In genomic region chr10:21031232-21031790, GRCh38 we compare ENCODE assay signal across 29 cellular contexts.
"Had no signal": no experiment of that assay in that cellular context is flagged by ENCODE, and none has a peak within 500 bp of the region (broad histone marks: within the 10 kb centered on the region; RNA-seq: fewer than 3 reads in every experiment).

No MANE protein-coding gene starts in this region.

- H3K9me3 Mint-ChIP-seq: activated T-helper 1 cell treated with anti-CD3 and anti-CD28 coated beads, Interleukin-12 subunit alpha, Interleukin-12 subunit beta, Interleukin-2, Interleukin-4 antibody, amounts not matched to agents 30 ng/mL and 10 ng/mL and 1 ng/mL, durations not matched to agents 14 hours and 24 hours and 36 hours had no signal

- H3K4me3 Mint-ChIP-seq: activated CD8-positive, alpha-beta memory T cell treated with anti-CD3 and anti-CD28 coated beads, Interleukin-2, amount 10 ng/mL, durations not matched to agents 7 days and 5 days; activated naive CD8-positive, alpha-beta T cell treated with anti-CD3 and anti-CD28 coated beads, Interleukin-2, amount 50 U/mL, for 24 hours; activated T-cell treated with anti-CD3 and anti-CD28 coated beads, Interleukin-2, amount 50 U/mL, for 24 hours; activated T-helper 1 cell treated with anti-CD3 and anti-CD28 coated beads, Interleukin-12 subunit alpha, Interleukin-12 subunit beta, Interleukin-2, Interleukin-4 antibody, amounts not matched to agents 30 ng/mL and 10 ng/mL and 1 ng/mL, durations not matched to agents 14 hours and 24 hours and 36 hours; central memory CD8-positive, alpha-beta T cell had no signal

- DNase-seq: activated CD4-positive, alpha-beta T cell treated with anti-CD3 and anti-CD28 coated beads for 48 hours; activated CD4-positive, alpha-beta T cell treated with anti-CD3 and anti-CD28 coated beads, Interleukin-2, amount 50 U/mL, for 48 hours; activated CD8-positive, alpha-beta memory T cell treated with anti-CD3 and anti-CD28 coated beads, Interleukin-2, amount 10 ng/mL, durations not matched to agents 7 days and 5 days; activated effector memory CD4-positive, alpha-beta T cell treated with Interleukin-2 at 50 U/mL for 16 hours; activated naive CD4-positive, alpha-beta T cell; activated naive CD8-positive, alpha-beta T cell treated with anti-CD3 and anti-CD28 coated beads, Interleukin-2, amount 50 U/mL, for 24 hours; activated T-cell treated with anti-CD3 and anti-CD28 coated beads, Interleukin-2, amount 50 U/mL, for 24 hours; amniotic stem cell; body of pancreas; KG1; NCI-H1048; NCI-H1694; NCI-H2029; NCI-H345; NCI-H510A; NCI-H526 treated with DMSO at 0.1 percent for 48 hours; NCI-H82; OCI-M1; RPMI8226; SK-N-SH; T-helper 1 cell; WERI-Rb-1 had no signal

- H3K27me3 ChIP-seq: ascending aorta, body of pancreas had no signal

- H3K36me3 Mint-ChIP-seq: activated CD8-positive, alpha-beta memory T cell treated with anti-CD3 and anti-CD28 coated beads, Interleukin-2, amount 10 ng/mL, durations not matched to agents 7 days and 5 days had no signal

- H3K27me3 Mint-ChIP-seq: activated CD8-positive, alpha-beta memory T cell treated with anti-CD3 and anti-CD28 coated beads, Interleukin-2, amount 10 ng/mL, durations not matched to agents 7 days and 5 days; activated naive CD8-positive, alpha-beta T cell treated with anti-CD3 and anti-CD28 coated beads, Interleukin-2, amount 50 U/mL, for 24 hours had no signal

- H3K27ac Mint-ChIP-seq: activated CD8-positive, alpha-beta memory T cell treated with anti-CD3 and anti-CD28 coated beads, Interleukin-2, amount 10 ng/mL, durations not matched to agents 7 days and 5 days; activated naive CD4-positive, alpha-beta T cell treated with anti-CD3 and anti-CD28 coated beads, Interleukin-2, amount 50 U/mL, for 72 hours; activated naive CD8-positive, alpha-beta T cell treated with anti-CD3 and anti-CD28 coated beads, Interleukin-2, amount 50 U/mL, for 24 hours; activated T-cell treated with anti-CD3 and anti-CD28 coated beads, Interleukin-2, amount 50 U/mL, for 24 hours; activated T-helper 1 cell treated with anti-CD3 and anti-CD28 coated beads, Interleukin-12 subunit alpha, Interleukin-12 subunit beta, Interleukin-2, Interleukin-4 antibody, amounts not matched to agents 30 ng/mL and 10 ng/mL and 1 ng/mL, durations not matched to agents 14 hours and 24 hours and 36 hours had no signal

- H3K4me3 ChIP-seq: ascending aorta, body of pancreas had no signal

- H3K9me3 ChIP-seq: ascending aorta, body of pancreas, SK-N-SH had no signal

- H3K4me1 ChIP-seq: ascending aorta, body of pancreas had no signal

- ATAC-seq: activated CD4-positive, CD25-positive, alpha-beta regulatory T cell treated with anti-CD3 and anti-CD28 coated beads, Interleukin-2, amount 50 U/mL, for 24 hours; activated CD8-positive, alpha-beta memory T cell treated with anti-CD3 and anti-CD28 coated beads, Interleukin-2, amount 10 ng/mL, durations not matched to agents 7 days and 5 days; activated naive CD4-positive, alpha-beta T cell treated with anti-CD3 and anti-CD28 coated beads, Interleukin-2, amount 50 U/mL, for 72 hours; activated naive CD8-positive, alpha-beta T cell treated with anti-CD3 and anti-CD28 coated beads, Interleukin-2, amount 50 U/mL, for 24 hours; body of pancreas; Panc1; Right ventricle myocardium inferior had no signal

- H3K36me3 ChIP-seq: ascending aorta, WERI-Rb-1 had no signal

- H3K9ac ChIP-seq: SK-N-SH had no signal

- H3K4me2 ChIP-seq: SK-N-SH had no signal

- H3K4me1 Mint-ChIP-seq: activated CD8-positive, alpha-beta memory T cell treated with anti-CD3 and anti-CD28 coated beads, Interleukin-2, amount 10 ng/mL, durations not matched to agents 7 days and 5 days; activated naive CD8-positive, alpha-beta T cell treated with anti-CD3 and anti-CD28 coated beads, Interleukin-2, amount 50 U/mL, for 24 hours; central memory CD8-positive, alpha-beta T cell had no signal

- H3K27ac ChIP-seq: ascending aorta, body of pancreas, WERI-Rb-1 had no signal
